In the genomic region with DNA sequence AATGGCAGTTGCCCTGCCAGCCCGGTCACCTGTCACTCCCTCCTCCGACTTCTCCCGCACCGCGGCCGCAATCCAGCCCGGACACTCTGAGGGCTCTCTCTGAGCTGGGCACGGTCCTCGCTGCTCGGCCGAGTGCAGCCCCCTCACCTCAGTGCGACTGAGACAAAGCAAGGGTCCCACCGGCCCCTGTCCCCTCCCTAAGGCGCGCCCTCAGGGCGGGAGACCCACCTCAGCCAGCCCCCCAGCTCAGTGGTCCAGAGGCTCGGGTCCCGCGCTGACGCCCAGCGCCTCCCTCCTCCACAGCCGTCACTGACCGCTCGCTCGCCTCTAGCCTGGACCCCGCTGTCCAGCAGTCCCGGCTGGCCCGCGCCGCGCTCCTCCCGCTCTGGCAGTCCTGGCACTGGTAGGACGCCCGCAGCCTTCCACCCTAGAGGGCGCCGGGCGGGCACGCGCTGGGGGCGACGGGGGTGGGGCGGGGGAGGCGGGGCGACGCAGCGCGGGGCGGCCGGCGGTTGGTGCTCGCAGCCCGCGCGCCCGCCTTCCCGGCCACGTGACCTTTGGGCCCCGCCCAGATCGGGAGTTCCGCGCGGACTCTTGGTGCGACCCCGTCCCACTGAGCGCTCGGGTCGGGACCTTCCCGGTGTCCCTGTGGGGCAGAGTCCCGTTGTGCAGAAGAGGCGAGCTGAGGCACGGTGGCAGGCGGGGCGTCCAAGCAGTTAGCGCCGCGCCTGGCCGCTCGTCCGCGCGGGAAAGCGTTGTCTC, we compare ENCODE assay signal across 8 cellular contexts. TPM values are rescaled to one million over a fixed set of nuclear protein-coding genes. Genes with fewer than 3 reads are reported as not detected.
DNase-seq lines count a peak whose midpoint lies in the region; ATAC-seq and TF ChIP-seq lines count a peak whose summit lies in the region.

No MANE protein-coding gene starts in this region.

- H3K9me3 ChIP-seq in BE2C: no peaks in the 10 kb centered on the region
- no peaks in the 10 kb centered on the region for H3K9me3 ChIP-seq in endocrine pancreas (ENCODE audit: control insufficient read depth, low read length)

- H3K4me3 ChIP-seq in BE2C (ENCODE audit: low read depth, low read length) (peak overlapping the region; percentile 75), endocrine pancreas (ENCODE audit: control insufficient read depth, insufficient read depth, low read length) (peak overlapping the region; percentile 73)

- DNase-seq in BE2C (peak; percentile 93), NK-92 (lab: John Stamatoyannopoulos, UW; ENCODE audit: unreplicated experiment) (peak; percentile 14), mesenteric fat pad (ENCODE audit: low spot score) (peak; percentile 93)
- peak; percentile 57 to 68 (median 60) for DNase-seq in activated CD8-positive, alpha-beta memory T cell treated with anti-CD3 and anti-CD28 coated beads for 48 hours (ENCODE audit: low read depth in 2 of 3, low spot score in 2 of 3)
- peak; percentile 61 for DNase-seq in stimulated activated CD8-positive, alpha-beta memory T cell treated with anti-CD3 and anti-CD28 coated beads, Interleukin-15, amount 100 ng/mL, for 1 hour (ENCODE audit: low read depth)

- no peak for TF ChIP-seq CTCF in BE2C (IDR thresholded peaks at IDR 0.05; ENCODE audit: low read depth, low read length)

- H3K4me1 ChIP-seq in BE2C (peaks cover 2% of the 10 kb centered on the region; the same call in 1 of the 2 replicates), endocrine pancreas (ENCODE audit: control insufficient read depth, insufficient read depth, low read length) (no peaks in the 10 kb centered on the region)

- H3K27me3 ChIP-seq in BE2C (no peaks in the 10 kb centered on the region; the same call in 1 of the 2 replicates), endocrine pancreas (ENCODE audit: control insufficient read depth, insufficient read depth, low read length) (no peaks in the 10 kb centered on the region)

- H3K9ac ChIP-seq in endocrine pancreas (ENCODE audit: control insufficient read depth, insufficient read depth, low read length): peak overlapping the region; percentile 81

- ATAC-seq in GM19324 (IDR thresholded peaks at IDR 0.05; ENCODE audit: low FRiP score, unreplicated experiment): peak; percentile 88
- peak; percentile 31 for ATAC-seq in HG03558 (IDR thresholded peaks at IDR 0.05; ENCODE audit: extremely low read depth, unreplicated experiment)

- H3K36me3 ChIP-seq in BE2C (no peaks in the 10 kb centered on the region), endocrine pancreas (ENCODE audit: control insufficient read depth, insufficient read depth, low read length) (no peaks in the 10 kb centered on the region)

RNA-seq across cellular contexts. Expression of a gene that starts 7.9 kb away (rescaled TPM):
- 27.0 TPM for polyA plus RNA-seq in BE2C (2012; ENCODE audit: insufficient read depth, insufficient read length, low read depth)
- 18.8 TPM for total RNA-seq in mesenteric fat pad

RNA-seq across cellular contexts. Expression of a gene that starts 43.5 kb away (rescaled TPM):
- 0.59 TPM for polyA plus RNA-seq in BE2C (2012; ENCODE audit: insufficient read depth, insufficient read length, low read depth)
- total RNA-seq in mesenteric fat pad: 2.9 TPM

Comparison
In these comparisons a context has a peak if more than half of its experiments do, and no peak if none do; other contexts are left out.
1. Peak in every context shown above with its lines: DNase-seq, ATAC-seq and H3K4me3 ChIP-seq.
2. DNase-seq: peak in every context shown above with its lines; median percentile 93 in BE2C; 93 in mesenteric fat pad; 61 in stimulated activated CD8-positive, alpha-beta memory T cell treated with anti-CD3 and anti-CD28 coated beads, Interleukin-15, amount 100 ng/mL, for 1 hour; 60 in activated CD8-positive, alpha-beta memory T cell treated with anti-CD3 and anti-CD28 coated beads for 48 hours; 14 in NK-92.